ENCODE assay signal across 18 cellular contexts in the genomic region with DNA sequence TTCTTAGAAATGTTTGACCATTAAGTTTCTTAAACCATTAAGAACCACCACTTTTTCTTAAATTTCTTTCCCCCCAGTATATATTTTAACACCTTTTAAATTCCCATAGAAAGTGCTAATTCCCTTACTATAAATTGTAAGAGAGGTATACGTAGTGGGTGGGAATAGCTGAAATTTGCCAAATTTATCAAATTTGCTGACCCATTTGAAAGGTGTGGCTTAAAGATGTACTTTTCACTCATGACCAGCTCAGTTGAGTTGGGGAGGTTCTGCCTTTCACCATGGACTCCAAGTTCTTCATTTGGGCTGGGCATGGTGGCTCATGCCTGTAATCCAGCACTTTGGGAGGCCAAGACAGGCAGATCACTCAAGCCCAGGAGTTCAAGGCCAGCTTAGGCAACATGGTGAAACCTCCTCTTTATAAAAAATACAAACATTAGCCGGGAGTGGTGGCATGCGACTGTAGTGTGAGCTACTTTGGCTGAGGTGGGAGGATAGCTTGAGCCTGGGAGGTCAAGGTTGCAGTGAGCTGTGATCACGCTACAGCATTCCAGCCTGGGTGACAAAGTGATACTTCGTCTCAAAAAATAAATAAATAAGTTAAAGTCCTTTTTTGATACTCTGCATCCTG.
"Had no signal": no experiment of that assay in that cellular context is flagged by ENCODE, and none has a peak within 500 bp of the region (broad histone marks: within the 10 kb centered on the region; RNA-seq: fewer than 3 reads in every experiment).

No MANE protein-coding gene starts in this region.

- H3K9me3 Mint-ChIP-seq: activated naive CD8-positive, alpha-beta T cell treated with anti-CD3 and anti-CD28 coated beads, Interleukin-2, amount 10 ng/mL, durations not matched to agents 7 days and 5 days; T-helper 1 cell treated with Interleukin-12 subunit alpha and Interleukin-12 subunit beta and Interleukin-4 antibody, amounts not matched to agents 30 μg/mL and 1 μg/mL, for 36 hours had no signal

- ATAC-seq: activated CD8-positive, alpha-beta T cell treated with anti-CD3 and anti-CD28 coated beads, Interleukin-2, amount 10 ng/mL, durations not matched to agents 7 days and 5 days had no signal

- H3K27ac Mint-ChIP-seq: activated CD8-positive, alpha-beta T cell treated with anti-CD3 and anti-CD28 coated beads, Interleukin-2, amount 10 ng/mL, durations not matched to agents 7 days and 5 days; activated naive CD8-positive, alpha-beta T cell treated with anti-CD3 and anti-CD28 coated beads, Interleukin-2, amount 10 ng/mL, durations not matched to agents 7 days and 5 days; T-helper 1 cell treated with Interleukin-12 subunit alpha and Interleukin-12 subunit beta and Interleukin-4 antibody, amounts not matched to agents 30 μg/mL and 1 μg/mL, for 36 hours had no signal

- H3K27me3 Mint-ChIP-seq: activated naive CD8-positive, alpha-beta T cell treated with anti-CD3 and anti-CD28 coated beads, Interleukin-2, amount 10 ng/mL, durations not matched to agents 7 days and 5 days had no signal

- H3K4me3 Mint-ChIP-seq: activated CD8-positive, alpha-beta T cell treated with anti-CD3 and anti-CD28 coated beads, Interleukin-2, amount 10 ng/mL, durations not matched to agents 7 days and 5 days; activated naive CD8-positive, alpha-beta T cell treated with anti-CD3 and anti-CD28 coated beads, Interleukin-2, amount 10 ng/mL, durations not matched to agents 7 days and 5 days; T-helper 1 cell treated with Interleukin-12 subunit alpha and Interleukin-12 subunit beta and Interleukin-4 antibody, amounts not matched to agents 30 μg/mL and 1 μg/mL, for 36 hours had no signal

- DNase-seq: activated CD4-positive, alpha-beta T cell treated with anti-CD3 and anti-CD28 coated beads for 48 hours; activated CD4-positive, alpha-beta T cell treated with anti-CD3 and anti-CD28 coated beads, Interleukin-2, amount 50 U/mL, for 4 hours; activated CD4-positive, CD25-positive, alpha-beta regulatory T cell treated with anti-CD3 and anti-CD28 coated beads, Interleukin-2, amount 50 U/mL, for 72 hours; activated CD8-positive, alpha-beta memory T cell treated with anti-CD3 and anti-CD28 coated beads, Interleukin-2, amount 50 U/mL, for 48 hours; activated CD8-positive, alpha-beta T cell treated with anti-CD3 and anti-CD28 coated beads, Interleukin-2, amount 10 ng/mL, durations not matched to agents 7 days and 5 days; activated naive CD4-positive, alpha-beta T cell treated with anti-CD3 and anti-CD28 coated beads, Interleukin-2, amount 50 U/mL, for 16 hours; activated naive CD8-positive, alpha-beta T cell treated with anti-CD3 and anti-CD28 coated beads, Interleukin-2, amount 10 ng/mL, durations not matched to agents 7 days and 5 days; activated T-cell treated with anti-CD3 and anti-CD28 coated beads, Interleukin-2, amount 50 U/mL, for 1 hour; aorta; central memory CD4-positive, alpha-beta T cell; NCI-H1048; NCI-H146; NCI-H187 treated with DMSO at 0.1 percent for 48 hours; NCI-H2081 treated with DMSO at 0.1 percent for 48 hours; NCI-H446; NCI-H524; SHP77 treated with DMSO at 0.1 percent for 48 hours had no signal
